In the genomic region with DNA sequence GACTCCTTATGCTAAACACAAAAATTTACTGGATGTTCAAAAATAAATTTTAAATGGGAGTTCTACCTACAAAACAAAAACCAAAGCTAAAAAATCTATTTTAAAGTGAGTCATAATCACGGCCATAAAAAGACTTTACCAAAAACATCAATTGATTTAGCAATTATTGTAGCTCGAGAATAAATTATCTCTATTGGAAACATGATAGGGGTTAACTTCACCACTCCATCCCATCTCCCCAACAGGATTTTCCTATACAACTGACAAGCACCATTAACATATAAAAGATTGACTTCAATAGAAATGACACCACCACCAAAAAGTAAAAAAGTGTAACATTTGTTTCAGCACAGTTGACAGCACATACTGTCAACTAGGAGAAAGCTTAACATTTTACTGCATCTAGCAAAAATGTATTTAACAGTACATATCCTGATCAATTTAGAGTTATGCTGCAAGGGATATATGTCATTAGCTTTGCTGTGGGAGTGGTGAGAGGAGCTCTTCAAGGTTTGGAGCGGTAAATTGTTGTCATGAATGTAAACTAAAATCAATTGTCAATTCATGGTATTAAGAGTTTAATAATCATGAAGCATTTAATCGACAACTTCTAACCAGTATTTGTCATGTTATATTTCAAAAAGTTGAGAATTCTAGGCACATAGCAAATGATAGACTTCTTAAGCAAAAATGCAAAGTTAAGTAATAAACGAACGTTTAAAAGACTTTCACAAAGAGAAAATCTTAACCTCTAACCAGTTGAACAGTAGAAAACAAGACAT, we compare ENCODE assay signal across 8 cellular contexts. TPM values are rescaled to one million over a fixed set of nuclear protein-coding genes. Genes with fewer than 3 reads are reported as not detected.
DNase-seq lines count a peak whose midpoint lies in the region; TF ChIP-seq lines count a peak whose summit lies in the region.

No MANE protein-coding gene starts in this region.

- H3K27ac Mint-ChIP-seq in activated naive CD4-positive, alpha-beta T cell treated with anti-CD3 and anti-CD28 coated beads, Interleukin-2, amount 10 ng/mL, durations not matched to agents 7 days and 5 days = no peak overlapping the region
- H3K27ac Mint-ChIP-seq in type B pancreatic cell = peak overlapping the region; percentile 89

- H3K27me3 Mint-ChIP-seq in activated naive CD4-positive, alpha-beta T cell treated with anti-CD3 and anti-CD28 coated beads, Interleukin-2, amount 10 ng/mL, durations not matched to agents 7 days and 5 days = peaks cover 4% of the 10 kb centered on the region
- no peaks in the 10 kb centered on the region for H3K27me3 Mint-ChIP-seq in type B pancreatic cell

- no peaks in the 10 kb centered on the region for H3K27me3 ChIP-seq in breast epithelium

- H3K4me3 ChIP-seq in breast epithelium (peak overlapping the region; percentile 86 to 95 (median 94)), mesodermal cell (ENCODE audit: extremely low read depth, insufficient read depth, low read length, poor library complexity, severe bottlenecking) (peak overlapping the region; percentile 91)

- no peaks in the 10 kb centered on the region for H3K9me3 Mint-ChIP-seq in activated naive CD4-positive, alpha-beta T cell treated with anti-CD3 and anti-CD28 coated beads, Interleukin-2, amount 10 ng/mL, durations not matched to agents 7 days and 5 days
- H3K9me3 Mint-ChIP-seq in type B pancreatic cell = no peaks in the 10 kb centered on the region

- H3K36me3 Mint-ChIP-seq in activated naive CD4-positive, alpha-beta T cell treated with anti-CD3 and anti-CD28 coated beads, Interleukin-2, amount 10 ng/mL, durations not matched to agents 7 days and 5 days = peaks cover 5% of the 10 kb centered on the region
- no peaks in the 10 kb centered on the region for H3K36me3 Mint-ChIP-seq in type B pancreatic cell

- CTCF ChIA-PET in activated naive CD4-positive, alpha-beta T cell treated with anti-CD3 and anti-CD28 coated beads, Interleukin-2, amount 10 ng/mL, durations not matched to agents 7 days and 5 days (lab: Charles Lee) = interaction anchor here (0.9 to 12.7 kb wide), 7 partner anchors 12 to 1198 kb away, joined by 3 to 156 read pairs (median 5); no protein-coding TSS in a partner anchor

- WGBS in mesodermal cell (ENCODE audit: insufficient coverage in 2 of 2), 2 experiments = 71% methylated on average over 2 of the region's 6 CpGs; no CpG with 5 or more reads in 1 of the 2 experiments

- DNase-seq in activated naive CD4-positive, alpha-beta T cell treated with anti-CD3 and anti-CD28 coated beads, Interleukin-2, amount 10 ng/mL, durations not matched to agents 7 days and 5 days = no peak
- DNase-seq in activated naive CD4-positive, alpha-beta T cell treated with Interleukin-2 at 50 U/mL for 16 hours = no peak
- DNase-seq in breast epithelium (ENCODE audit: low spot score in 2 of 2) (no peak), type B pancreatic cell (ENCODE audit: extremely low spot score, unreplicated experiment) (no peak), SHP77 (lab: John Stamatoyannopoulos, UW) (no peak), D341Med (ENCODE audit: low spot score) (no peak), middle frontal gyrus (ENCODE audit: extremely low spot score, low spot score) (no peak)

- H3K9me3 ChIP-seq in breast epithelium (no peaks in the 10 kb centered on the region), mesodermal cell (ENCODE audit: control insufficient read depth, low read length) (no peaks in the 10 kb centered on the region)

- peak overlapping the region; percentile 82 for H3K4me3 Mint-ChIP-seq in activated naive CD4-positive, alpha-beta T cell treated with anti-CD3 and anti-CD28 coated beads, Interleukin-2, amount 10 ng/mL, durations not matched to agents 7 days and 5 days
- H3K4me3 Mint-ChIP-seq in type B pancreatic cell = peak overlapping the region; percentile 93

- H3K36me3 ChIP-seq in breast epithelium (no peaks in the 10 kb centered on the region), mesodermal cell (ENCODE audit: control insufficient read depth, insufficient read depth, low read length) (no peaks in the 10 kb centered on the region)

- H3K4me1 ChIP-seq in breast epithelium (peaks cover 0 to 4% of the 10 kb centered on the region in 2 donors), mesodermal cell (ENCODE audit: control insufficient read depth, insufficient read depth, low read length, poor library complexity, severe bottlenecking) (peaks cover 9% of the 10 kb centered on the region)

- no peak for TF ChIP-seq POLR2A in breast epithelium (IDR thresholded peaks at IDR 0.05)

- peak overlapping the region; percentile 70 to 83 for H3K27ac ChIP-seq in breast epithelium
- no peak overlapping the region for H3K27ac ChIP-seq in mesodermal cell (ENCODE audit: low read depth, low read length, severe bottlenecking)

- no peak for TF ChIP-seq CTCF in breast epithelium (IDR thresholded peaks at IDR 0.05)
- TF ChIP-seq CTCF in type B pancreatic cell (conservative IDR thresholded peaks at IDR 0.05) = no peak

- intact Hi-C loops in breast epithelium (cut with DNase I; ENCODE audit: low total_unique reads) = loop anchor here (10.0 kb wide), 1 partner anchor 268 kb away; no protein-coding TSS in a partner anchor

- H3K4me1 Mint-ChIP-seq in activated naive CD4-positive, alpha-beta T cell treated with anti-CD3 and anti-CD28 coated beads, Interleukin-2, amount 10 ng/mL, durations not matched to agents 7 days and 5 days = peaks cover 34% of the 10 kb centered on the region
- peaks cover 48% of the 10 kb centered on the region for H3K4me1 Mint-ChIP-seq in type B pancreatic cell (ENCODE audit: unreplicated experiment)

RNA-seq across cellular contexts. Expression of a gene that starts 3.8 kb away (rescaled TPM):
- total RNA-seq in breast epithelium (10 to 100 TPM; 32.4 to 60.7 (median 36.6) TPM), type B pancreatic cell (ENCODE audit: low replicate concordance) (37.7 and 47.7 TPM in 2 replicates)
- polyA plus RNA-seq in mesodermal cell (2013, experiment 1 of 2) = 26.9 TPM
- polyA plus RNA-seq in mesodermal cell (2013, experiment 2 of 2) = 26.7 TPM
